18 cellular contexts compared by ENCODE assay signal in genomic region chr15:61521961-61522360, GRCh38.
"Had no signal": no experiment of that assay in that cellular context is flagged by ENCODE, and none has a peak within 500 bp of the region (broad histone marks: within the 10 kb centered on the region; RNA-seq: fewer than 3 reads in every experiment).

No MANE protein-coding gene starts in this region.

- FAIRE-seq: endometrium had no signal

- H3K79me2 ChIP-seq: hepatocyte had no signal

- H3K27me3 ChIP-seq: hepatocyte, right lobe of liver, stomach had no signal

- DNase-seq: effector memory CD4-positive, alpha-beta T cell; foreskin melanocyte; head of caudate nucleus; left colon; left ventricle myocardium superior; mesendoderm; naive B cell; psoas muscle; retina; right lobe of liver; stimulated activated naive CD4-positive, alpha-beta T cell; stomach; trophoblast cell had no signal

- H3K27ac ChIP-seq: hepatocyte, psoas muscle, right lobe of liver, skin epidermis, stomach had no signal

- H3K36me3 ChIP-seq: right lobe of liver, stomach had no signal

- ATAC-seq: esophagus mucosa, left colon, left ventricle myocardium superior, psoas muscle, right lobe of liver had no signal

- H3K4me1 ChIP-seq: psoas muscle, right lobe of liver, stomach had no signal

- H3K4me3 ChIP-seq: hepatocyte, lung, psoas muscle, right lobe of liver, skin epidermis, stomach had no signal

- H3K4me2 ChIP-seq: hepatocyte had no signal

- H3K9me3 ChIP-seq: psoas muscle, right lobe of liver, stomach had no signal

- H2AFZ ChIP-seq: hepatocyte had no signal
